Comparison of ENCODE assay signal across 23 cellular contexts in genomic region chr7:80380957-80381356, GRCh38.
"Had no signal": no experiment of that assay in that cellular context is flagged by ENCODE, and none has a peak within 500 bp of the region (broad histone marks: within the 10 kb centered on the region; RNA-seq: fewer than 3 reads in every experiment).

No MANE protein-coding gene starts in this region.

- ATAC-seq: foreskin keratinocyte, gastroesophageal sphincter, heart left ventricle, left cardiac atrium, left lung, left ventricle myocardium superior, lower lobe of right lung, mucosa of descending colon had no signal

- H3K27me3 Mint-ChIP-seq: naive B cell had no signal

- DNase-seq: colonic mucosa; dermis blood vessel endothelial cell; dorsolateral prefrontal cortex; effector CD4-positive, alpha-beta T cell; effector memory CD4-positive, alpha-beta T cell; foreskin keratinocyte; heart left ventricle; hypothalamus; immature natural killer cell; islet precursor cell; left cardiac atrium; left lung; left ventricle myocardium superior; lower lobe of right lung; mesenchymal stem cell; mucosa of descending colon; naive B cell had no signal

- FAIRE-seq: endothelial cell of umbilical vein, frontal cortex had no signal

- H3K27me3 ChIP-seq: colonic mucosa, dorsolateral prefrontal cortex, esophagus muscularis mucosa, foreskin keratinocyte, gastroesophageal sphincter, heart left ventricle, hepatocyte, left lung had no signal

- H3K27ac ChIP-seq: colonic mucosa, dorsolateral prefrontal cortex, foreskin keratinocyte, heart left ventricle, hepatocyte, left lung, lower lobe of right lung had no signal

- H3K4me1 Mint-ChIP-seq: immature natural killer cell, naive B cell had no signal

- H3K4me3 ChIP-seq: colonic mucosa, dorsolateral prefrontal cortex, esophagus muscularis mucosa, gastroesophageal sphincter, heart left ventricle, hepatocyte, left lung, lower lobe of right lung, mucosa of descending colon had no signal

- H2AFZ ChIP-seq: hepatocyte had no signal

- H3K4me3 Mint-ChIP-seq: immature natural killer cell, mesothelial cell of epicardium, naive B cell had no signal

- H3K36me3 ChIP-seq: colonic mucosa, esophagus muscularis mucosa, gastroesophageal sphincter, heart left ventricle, left lung, lower lobe of right lung had no signal

- H3K4me1 ChIP-seq: colonic mucosa, foreskin keratinocyte had no signal

- H3K36me3 Mint-ChIP-seq: immature natural killer cell, naive B cell had no signal

- H3K27ac Mint-ChIP-seq: immature natural killer cell, mesothelial cell of epicardium had no signal

- H3K9me3 ChIP-seq: colonic mucosa, esophagus muscularis mucosa, lower lobe of right lung, mucosa of descending colon had no signal

- H3K79me2 ChIP-seq: hepatocyte had no signal

- H3K4me2 ChIP-seq: hepatocyte had no signal
